In genomic region chr1:21911205-21912001, GRCh38 we compare ENCODE assay signal across 11 cellular contexts. TPM values are rescaled to one million over a fixed set of nuclear protein-coding genes. Genes with fewer than 3 reads are reported as not detected.
A peak's percentile ranks its signal among the peaks of the same experiment; 100 is the strongest.
DNase-seq lines count a peak whose midpoint lies in the region; ATAC-seq, FAIRE-seq and TF ChIP-seq lines count a peak whose summit lies in the region.
"Had no signal": no experiment of that assay in that cellular context is flagged by ENCODE, and none has a peak within 500 bp of the region (broad histone marks: within the 10 kb centered on the region; RNA-seq: fewer than 3 reads in every experiment).

No MANE protein-coding gene starts in this region.

- CTCF ChIA-PET in GM12878 (lab: Yijun Ruan, JAX): interaction anchor here (1.0 kb wide), 1 partner anchor 32 kb away, joined by 3 read pairs; no protein-coding TSS in a partner anchor

- H3K27ac ChIP-seq in GM12878 (ENCODE audit: control insufficient read depth, insufficient read depth) (no peak overlapping the region), sigmoid colon (peak overlapping the region; percentile 90 to 99 (median 98))
- H3K27ac ChIP-seq: epithelial cell of prostate had no signal

- peaks cover 12% of the 10 kb centered on the region for H3K4me1 ChIP-seq in GM12878 (ENCODE audit: control insufficient read depth, insufficient read depth, low read length)
- peaks cover 0 to 100% (median 100%) of the 10 kb centered on the region in 4 donors for H3K4me1 ChIP-seq in sigmoid colon

- TF ChIP-seq RAD21 in GM12878 (IDR thresholded peaks at IDR 0.05; ENCODE audit: insufficient read depth, low read depth, low read length): no peak

- no peaks in the 10 kb centered on the region for H3K36me3 Mint-ChIP-seq in activated CD4-positive, alpha-beta T cell treated with anti-CD3 and anti-CD28 coated beads, Interleukin-2, amount 10 ng/mL, durations not matched to agents 24 days and 14 days (ENCODE audit: low read depth)

- no peak for FAIRE-seq in GM12878 (lab: Jason Lieb, UNC)

- no peaks in the 10 kb centered on the region for H4K20me1 ChIP-seq in GM12878 (ENCODE audit: control insufficient read depth, insufficient read depth)

- intact Hi-C loops in GM12878 (cut with micrococcal nuclease; ENCODE audit: unreplicated experiment) (no loop called here), sigmoid colon (cut with DNase I) (no loop called here)
- intact Hi-C loops in activated CD4-positive, alpha-beta T cell treated with anti-CD3 and anti-CD28 coated beads, Interleukin-2, amount 10 ng/mL, durations not matched to agents 24 days and 14 days (cut with micrococcal nuclease): no loop called here

- in situ Hi-C loops in GM12878 (cut with MboI): no loop called here

- H2AFZ ChIP-seq in GM12878 (ENCODE audit: control insufficient read depth, low read depth, low read length): no peak overlapping the region

- no peak overlapping the region for H3K4me3 Mint-ChIP-seq in activated CD4-positive, alpha-beta T cell treated with anti-CD3 and anti-CD28 coated beads, Interleukin-2, amount 10 ng/mL, durations not matched to agents 24 days and 14 days
- H3K4me3 Mint-ChIP-seq: activated T-cell treated with anti-CD3 and anti-CD28 coated beads, Interleukin-2, amount 50 U/mL, for 72 hours had no signal

- no peak; the same call in 2 of the 3 replicates for ATAC-seq in GM12878
- ATAC-seq: activated T-cell treated with anti-CD3 and anti-CD28 coated beads, Interleukin-2, amount 50 U/mL, for 72 hours had no signal

- H3K27me3 ChIP-seq in GM12878 (replicated peaks in 1 of 2; ENCODE audit: control insufficient read depth in 2 of 2, insufficient read depth in 2 of 2, low read length in 1 of 2) (no peaks in the 10 kb centered on the region), sigmoid colon (no peaks in the 10 kb centered on the region)

- H3K9me3 Mint-ChIP-seq in activated CD4-positive, alpha-beta T cell treated with anti-CD3 and anti-CD28 coated beads, Interleukin-2, amount 10 ng/mL, durations not matched to agents 24 days and 14 days: no peaks in the 10 kb centered on the region
- H3K9me3 Mint-ChIP-seq: activated T-cell treated with anti-CD3 and anti-CD28 coated beads, Interleukin-2, amount 50 U/mL, for 72 hours had no signal

- H3K79me2 ChIP-seq in GM12878 (ENCODE audit: control insufficient read depth, insufficient read depth, low read length): no peaks in the 10 kb centered on the region

- H3K27me3 Mint-ChIP-seq in activated CD4-positive, alpha-beta T cell treated with anti-CD3 and anti-CD28 coated beads, Interleukin-2, amount 10 ng/mL, durations not matched to agents 24 days and 14 days: no peaks in the 10 kb centered on the region

- BruUV-seq in GM12878 (replicated peaks; lab: Mats Ljungman, UMichigan): no TSS peak

- TF ChIP-seq CTCF in GM12878 (IDR thresholded peaks at IDR 0.05 in 2 of 3, conservative IDR thresholded peaks at IDR 0.05 in 1 of 3; ENCODE audit: control insufficient read depth in 2 of 3, extremely low read depth in 1 of 3, insufficient read depth in 1 of 3, low read depth in 3 of 3, low read length in 3 of 3) (no peak), sigmoid colon (IDR thresholded peaks at IDR 0.05) (no peak)

- WGBS in GM12878 (ENCODE audit: insufficient coverage, insufficient replicate concordance, low lambda C conversion rate, missing lambda C conversion rate): 57% methylated on average over 7 of the region's 10 CpGs
- WGBS in sigmoid colon, 2 donors: 29 to 57% methylated on average over 10 of the region's 10 CpGs

- no peak overlapping the region for H3K4me3 ChIP-seq in GM12878
- H3K4me3 ChIP-seq in sigmoid colon: no peak overlapping the region

- RAD21 ChIA-PET in GM12878 (lab: Charles Lee; ENCODE audit: unreplicated experiment): interaction anchor here (0.6 to 0.8 kb wide), 2 partner anchors 25 to 202 kb away, joined by 3 read pairs; partner anchors contain the start of gene HSPG2

- no peak overlapping the region for H3K27ac Mint-ChIP-seq in activated CD4-positive, alpha-beta T cell treated with anti-CD3 and anti-CD28 coated beads, Interleukin-2, amount 10 ng/mL, durations not matched to agents 24 days and 14 days

- TF ChIP-seq POLR2A in GM12878 (IDR thresholded peaks at IDR 0.05; ENCODE audit: low read depth, low read length) (no peak), sigmoid colon (IDR thresholded peaks at IDR 0.05) (no peak)

- SMC1A ChIA-PET in GM12878 (lab: Charles Lee; ENCODE audit: uncharacterized antibody, unreplicated experiment): interaction anchor here (0.9 to 1.8 kb wide), 2 partner anchors 48 to 183 kb away, joined by 3 to 6 read pairs; no protein-coding TSS in a partner anchor

- DNase-seq in GM03348 (ENCODE audit: low spot score) (peak; percentile 72), GM12878 (ENCODE audit: low read depth, low spot score) (no peak), iPS-NIHi7 (ENCODE audit: extremely low spot score) (peak; percentile 50), sigmoid colon (no peak), NCI-H1092 treated with DMSO at 0.1 percent for 48 hours (lab: John Stamatoyannopoulos, UW) (no peak), AG08396 (ENCODE audit: low spot score) (no peak), inferior parietal cortex (ENCODE audit: extremely low spot score) (no peak)
- no peak for DNase-seq in activated CD4-positive, alpha-beta T cell treated with anti-CD3 and anti-CD28 coated beads, Interleukin-2, amount 10 ng/mL, durations not matched to agents 24 days and 14 days
- DNase-seq: activated T-cell treated with anti-CD3 and anti-CD28 coated beads, Interleukin-2, amount 50 U/mL, for 72 hours; NCI-H146 had no signal

- H3K4me2 ChIP-seq in GM12878 (ENCODE audit: control insufficient read depth, insufficient read depth): no peak overlapping the region

- H3K4me1 Mint-ChIP-seq in activated CD4-positive, alpha-beta T cell treated with anti-CD3 and anti-CD28 coated beads, Interleukin-2, amount 10 ng/mL, durations not matched to agents 24 days and 14 days: peaks cover 10% of the 10 kb centered on the region

- no peaks in the 10 kb centered on the region for H3K9me3 ChIP-seq in GM12878 (replicated peaks; ENCODE audit: control insufficient read depth, insufficient read depth, low read length)
- H3K9me3 ChIP-seq in sigmoid colon: no peaks in the 10 kb centered on the region

- no peaks in the 10 kb centered on the region for H3K36me3 ChIP-seq in GM12878 (ENCODE audit: control insufficient read depth in 2 of 2, insufficient read depth in 2 of 2, low read length in 1 of 2)
- peaks cover 0 to 3% (median 0%) of the 10 kb centered on the region in 4 donors for H3K36me3 ChIP-seq in sigmoid colon

- H3K9ac ChIP-seq in GM12878 (ENCODE audit: control insufficient read depth, insufficient read depth, low read length): no peak overlapping the region

- TF ChIP-seq EP300 in GM12878 (IDR thresholded peaks at IDR 0.05; ENCODE audit: borderline replicate concordance in 1 of 2, control insufficient read depth in 1 of 2, low read depth in 2 of 2, low read length in 2 of 2) (no peak), sigmoid colon (IDR thresholded peaks at IDR 0.05) (no peak)

- POLR2A ChIA-PET in GM12878 (lab: Charles Lee): interaction anchor here (0.9 kb wide), 1 partner anchor 9 kb away, joined by 3 read pairs; no protein-coding TSS in a partner anchor

TF ChIP-seq in GM12878, 131 proteins besides CTCF, POLR2A, EP300 and RAD21:
- TF ChIP-seq SRF (IDR thresholded peaks at IDR 0.05; ENCODE audit: low read depth in 2 of 2, low read length in 2 of 2) (no peak), TCF12 (IDR thresholded peaks at IDR 0.05; ENCODE audit: low read depth, low read length) (peak; percentile 54; the same call in 1 of the 2 replicates)
TF ChIP-seq in GM12878: peak in this region for 1.

RNA-seq across cellular contexts. Expression of gene HSPG2, which starts 25.7 kb away (rescaled TPM):
- 47.4 and 56.6 TPM in 2 replicates for total RNA-seq in GM12878 (2013; cell fraction: nucleolus; rRNA removed)
- total RNA-seq in GM12878 (2014; rRNA removed) (0.82 and 1.2 TPM in 2 replicates), GM12878 (2014; rRNA removed; fragmentation: Illumina TruSeq; extraction: Trizol) (0.63 and 0.83 TPM in 2 replicates), GM12878 (2021) (3.4 and 3.5 TPM in 2 replicates), sigmoid colon (100 to 1,000 TPM in 3 of 4 donors, 10 to 100 TPM in 1; 66.3 to 761 (median 213) TPM)
- polyA plus RNA-seq in GM12878 (2011; ENCODE audit: low read depth): 0.75 TPM
- polyA plus RNA-seq in GM12878 (2011; rRNA removed) (0.62 and 0.71 TPM in 2 replicates), GM12878 (2014; fragmentation: Illumina TruSeq; extraction: Trizol) (0.06 and 0.40 TPM in 2 replicates), GM12878 (2014; fragmentation: Nextera tagmentation; extraction: Ambion mirVana) (not detected), GM12878 (2014; rRNA removed) (0.76 and 1.3 TPM in 2 replicates), GM12878 (2016; fragmentation: Nextera tagmentation; extraction: Ambion mirVana) (1 to 10 TPM in 1 of 2 experiments, under 1 TPM in 1; 0.30 to 1.1 TPM), sigmoid colon (100 to 1,000 TPM in 1 of 3 donors, 10 to 100 TPM in 1, 1 to 10 TPM in 1; 6.0 to 104 (median 10.4) TPM)
- 0.93 and 1.1 TPM in 2 replicates for polyA plus RNA-seq in GM12878 (2011; cell fraction: cytosol; rRNA removed)
- 6.3 and 9.3 TPM in 2 replicates for polyA plus RNA-seq in GM12878 (2011; cell fraction: nucleus; rRNA removed)
- polyA plus RNA-seq in GM12878 (2012): 4.3 and 6.8 TPM in 2 replicates
- polyA minus RNA-seq in GM12878 (2011; rRNA and poly(A)+ RNA removed): 2.3 and 6.0 TPM in 2 replicates
- 1.5 and 2.3 TPM in 2 replicates for polyA minus RNA-seq in GM12878 (2011; cell fraction: cytosol; rRNA and poly(A)+ RNA removed)
- 4.8 and 5.2 TPM in 2 replicates for polyA minus RNA-seq in GM12878 (2011; cell fraction: nucleus; rRNA and poly(A)+ RNA removed)
- 6.2 and 6.3 TPM in 2 replicates for total RNA-seq in activated CD4-positive, alpha-beta T cell treated with anti-CD3 and anti-CD28 coated beads, Interleukin-2, amount 10 ng/mL, durations not matched to agents 24 days and 14 days

Comparison
In these comparisons a context has a peak if more than half of its experiments do, and no peak if none do; other contexts are left out.
1. DNase-seq: peak in GM03348 (single experiment) and iPS-NIHi7 (single experiment); none in GM12878 (single experiment), sigmoid colon (single experiment), NCI-H1092 treated with DMSO at 0.1 percent for 48 hours (single experiment), AG08396 (single experiment), activated CD4-positive, alpha-beta T cell treated with anti-CD3 and anti-CD28 coated beads, Interleukin-2, amount 10 ng/mL, durations not matched to agents 24 days and 14 days (single experiment) and inferior parietal cortex (single experiment).